ENCODE assay signal across 26 cellular contexts in genomic region chr4:53465291-53465690, GRCh38.
"Had no signal": no experiment of that assay in that cellular context is flagged by ENCODE, and none has a peak within 500 bp of the region (broad histone marks: within the 10 kb centered on the region; RNA-seq: fewer than 3 reads in every experiment).

No MANE protein-coding gene starts in this region.

- DNase-seq: activated B cell treated with CpG ODN at 0.5 μM for 24 hours; activated CD4-positive, alpha-beta T cell treated with anti-CD3 and anti-CD28 coated beads for 1 hour; activated CD4-positive, alpha-beta T cell treated with anti-CD3 and anti-CD28 coated beads, Interleukin-2, amount 10 ng/mL, durations not matched to agents 24 days and 14 days; activated CD4-positive, alpha-beta T cell treated with anti-CD3 and anti-CD28 coated beads, Interleukin-2, amount 50 U/mL, for 48 hours; activated CD8-positive, alpha-beta memory T cell treated with anti-CD3 and anti-CD28 coated beads, Interleukin-2, amount 10 ng/mL, durations not matched to agents 7 days and 5 days; activated effector memory CD4-positive, alpha-beta T cell treated with Interleukin-2 at 50 U/mL for 16 hours; activated naive CD4-positive, alpha-beta T cell; activated T-cell treated with anti-CD3 and anti-CD28 coated beads, Interleukin-2, amount 50 U/mL, for 24 hours; amniotic stem cell; brain microvascular endothelial cell; KG1; NCI-H1092; NCI-H1417; NCI-H1930; NCI-H2171 treated with DMSO at 0.1 percent for 48 hours; NCI-H345; NCI-H510A; NCI-H526 treated with DMSO at 0.1 percent for 48 hours; NCI-H82; Peyer's patch; SHP77; T-helper 17 cell; T-helper 9 cell had no signal

- H3K27me3 Mint-ChIP-seq: activated B cell treated with CpG ODN at 0.5 μM for 24 hours; activated CD4-positive, alpha-beta T cell treated with anti-CD3 and anti-CD28 coated beads, Interleukin-2, amount 10 ng/mL, durations not matched to agents 24 days and 14 days; activated naive CD4-positive, alpha-beta T cell treated with anti-CD3 and anti-CD28 coated beads, Interleukin-2, amount 50 U/mL, for 24 hours; activated T-cell treated with anti-CD3 and anti-CD28 coated beads, Interleukin-2, amount 50 U/mL, for 24 hours; T-helper 17 cell had no signal

- H3K4me3 Mint-ChIP-seq: activated B cell treated with CpG ODN at 0.5 μM for 24 hours; activated CD4-positive, alpha-beta T cell treated with anti-CD3 and anti-CD28 coated beads, Interleukin-2, amount 10 ng/mL, durations not matched to agents 24 days and 14 days; activated CD8-positive, alpha-beta memory T cell treated with anti-CD3 and anti-CD28 coated beads, Interleukin-2, amount 10 ng/mL, durations not matched to agents 7 days and 5 days; activated naive CD4-positive, alpha-beta T cell treated with anti-CD3 and anti-CD28 coated beads, Interleukin-2, amount 50 U/mL, for 24 hours; activated T-cell treated with anti-CD3 and anti-CD28 coated beads, Interleukin-2, amount 50 U/mL, for 24 hours; activated T-helper 1 cell treated with anti-CD3 and anti-CD28 coated beads, Interleukin-12 subunit alpha, Interleukin-12 subunit beta, Interleukin-2, Interleukin-4 antibody, amounts not matched to agents 30 ng/mL and 10 ng/mL and 1 ng/mL, durations not matched to agents 14 hours and 24 hours and 36 hours; T-helper 17 cell had no signal

- H3K27ac ChIP-seq: brain microvascular endothelial cell, cardiac muscle cell, Peyer's patch had no signal

- H3K4me1 ChIP-seq: Peyer's patch had no signal

- ATAC-seq: activated CD8-positive, alpha-beta memory T cell treated with anti-CD3 and anti-CD28 coated beads, Interleukin-2, amount 10 ng/mL, durations not matched to agents 7 days and 5 days; T-helper 17 cell had no signal

- H3K4me3 ChIP-seq: cardiac muscle cell, Peyer's patch had no signal

- H3K27me3 ChIP-seq: brain microvascular endothelial cell, cardiac muscle cell, Peyer's patch had no signal

- H3K27ac Mint-ChIP-seq: activated B cell treated with CpG ODN at 0.5 μM for 24 hours; activated CD4-positive, alpha-beta T cell treated with anti-CD3 and anti-CD28 coated beads, Interleukin-2, amount 10 ng/mL, durations not matched to agents 24 days and 14 days; activated CD8-positive, alpha-beta memory T cell treated with anti-CD3 and anti-CD28 coated beads, Interleukin-2, amount 10 ng/mL, durations not matched to agents 7 days and 5 days; activated naive CD4-positive, alpha-beta T cell treated with anti-CD3 and anti-CD28 coated beads, Interleukin-2, amount 50 U/mL, for 24 hours; activated T-cell treated with anti-CD3 and anti-CD28 coated beads, Interleukin-2, amount 50 U/mL, for 24 hours; activated T-helper 1 cell treated with anti-CD3 and anti-CD28 coated beads, Interleukin-12 subunit alpha, Interleukin-12 subunit beta, Interleukin-2, Interleukin-4 antibody, amounts not matched to agents 30 ng/mL and 10 ng/mL and 1 ng/mL, durations not matched to agents 14 hours and 24 hours and 36 hours; T-helper 17 cell had no signal

- H3K4me1 Mint-ChIP-seq: activated B cell treated with CpG ODN at 0.5 μM for 24 hours; activated CD4-positive, alpha-beta T cell treated with anti-CD3 and anti-CD28 coated beads, Interleukin-2, amount 10 ng/mL, durations not matched to agents 24 days and 14 days; activated CD8-positive, alpha-beta memory T cell treated with anti-CD3 and anti-CD28 coated beads, Interleukin-2, amount 10 ng/mL, durations not matched to agents 7 days and 5 days; activated naive CD4-positive, alpha-beta T cell treated with anti-CD3 and anti-CD28 coated beads, Interleukin-2, amount 50 U/mL, for 24 hours; T-helper 17 cell had no signal

- H3K9me3 Mint-ChIP-seq: activated naive CD4-positive, alpha-beta T cell treated with anti-CD3 and anti-CD28 coated beads, Interleukin-2, amount 50 U/mL, for 24 hours had no signal
